17 cellular contexts compared by ENCODE assay signal in genomic region chr10:124078714-124079113, GRCh38.
"Had no signal": no experiment of that assay in that cellular context is flagged by ENCODE, and none has a peak within 500 bp of the region (broad histone marks: within the 10 kb centered on the region; RNA-seq: fewer than 3 reads in every experiment).

No MANE protein-coding gene starts in this region.

- H3K27me3 ChIP-seq: esophagus squamous epithelium, foreskin keratinocyte, hepatocyte, neural progenitor cell, pancreas, tibial artery, upper lobe of right lung had no signal

- H3K4me3 ChIP-seq: esophagus squamous epithelium, hepatocyte, left ventricle myocardium inferior, lower lobe of right lung, neural progenitor cell, pancreas, tibial artery, upper lobe of right lung had no signal

- H3K4me1 ChIP-seq: foreskin keratinocyte, pancreas, upper lobe of right lung had no signal

- H3K9me3 ChIP-seq: esophagus squamous epithelium, left ventricle myocardium inferior, lower lobe of right lung, pancreas, tibial artery, upper lobe of right lung had no signal

- DNase-seq: esophagus squamous epithelium; foreskin keratinocyte; kidney; left cardiac atrium; left ventricle myocardium inferior; lower lobe of right lung; natural killer cell; nucleus accumbens; pancreas; right cardiac atrium; stimulated activated CD4-positive, alpha-beta T cell treated with anti-CD3 and anti-CD28 coated beads, Interleukin-15, amount 100 ng/mL, for 24 hours; stimulated activated CD4-positive, alpha-beta T cell treated with anti-CD3 and anti-CD28 coated beads, Interleukin-1b, Interleukin-23, amount 100 ng/mL, for 48 hours; stimulated activated CD4-positive, alpha-beta T cell treated with anti-CD3 and anti-CD28 coated beads, Interleukin-4, amount 100 ng/mL, for 24 hours; tibial artery; upper lobe of right lung had no signal

- H3K79me2 ChIP-seq: hepatocyte had no signal

- ATAC-seq: left cardiac atrium, lower lobe of right lung, natural killer cell, pancreas, right cardiac atrium, upper lobe of right lung had no signal

- H3K27ac ChIP-seq: foreskin keratinocyte, hepatocyte, left ventricle myocardium inferior, lower lobe of right lung, neural progenitor cell, pancreas, upper lobe of right lung had no signal

- H2AFZ ChIP-seq: hepatocyte, neural progenitor cell had no signal

- H3K36me3 ChIP-seq: esophagus squamous epithelium, left ventricle myocardium inferior, lower lobe of right lung, neural progenitor cell, pancreas, tibial artery, upper lobe of right lung had no signal

- H3K4me2 ChIP-seq: hepatocyte, neural progenitor cell had no signal

- H3K9ac ChIP-seq: neural progenitor cell had no signal
